Comparison of ENCODE assay signal across 22 cellular contexts in genomic region chr11:87603887-87604286, GRCh38.
"Had no signal": no experiment of that assay in that cellular context is flagged by ENCODE, and none has a peak within 500 bp of the region (broad histone marks: within the 10 kb centered on the region; RNA-seq: fewer than 3 reads in every experiment).

No MANE protein-coding gene starts in this region.

- H3K27ac Mint-ChIP-seq: activated B cell treated with CpG ODN at 0.5 μM for 24 hours; activated CD8-positive, alpha-beta T cell treated with anti-CD3 and anti-CD28 coated beads for 36 hours; activated T-helper 2 cell treated with anti-CD3 and anti-CD28 coated beads, Interferon-gamma antibody, Interleukin-2, Interleukin-4, amounts not matched to agents 10 μg/mL and 5 μg/mL and 100 μg/mL, durations not matched to agents 14 hours and 24 hours and 36 hours; endodermal cell; memory B cell; naive thymus-derived CD8-positive, alpha-beta T cell; stimulated activated naive B cell treated with anti-CD40 and anti-IgM and Interleukin-4, amounts not matched to agents 10 μg/mL and 1 μg/mL and 100 μg/mL, for 72 hours had no signal

- DNase-seq: activated B cell treated with CpG ODN at 0.5 μM for 24 hours; activated CD4-positive, alpha-beta T cell treated with anti-CD3 and anti-CD28 coated beads for 48 hours; activated CD8-positive, alpha-beta T cell treated with anti-CD3 and anti-CD28 coated beads for 36 hours; activated naive CD4-positive, alpha-beta T cell treated with Interleukin-2 at 50 U/mL for 16 hours; activated T-cell treated with anti-CD3 and anti-CD28 coated beads, Interleukin-2, amount 50 U/mL, for 1 hour; anterior cingulate cortex; endodermal cell; foreskin melanocyte; head of caudate nucleus; left ventricle myocardium inferior; mucosa of descending colon; naive thymus-derived CD8-positive, alpha-beta T cell; ovary; sigmoid colon; spleen; stimulated activated naive B cell treated with anti-CD40 and anti-IgM and Interleukin-4, amounts not matched to agents 10 μg/mL and 1 μg/mL and 100 μg/mL, for 72 hours; T-helper 1 cell; T-helper 9 cell; tibial artery had no signal

- H3K4me3 Mint-ChIP-seq: activated B cell treated with CpG ODN at 0.5 μM for 24 hours; activated CD8-positive, alpha-beta T cell treated with anti-CD3 and anti-CD28 coated beads for 36 hours; endodermal cell; memory B cell; naive thymus-derived CD8-positive, alpha-beta T cell; stimulated activated naive B cell treated with anti-CD40 and anti-IgM and Interleukin-4, amounts not matched to agents 10 μg/mL and 1 μg/mL and 100 μg/mL, for 72 hours had no signal

- H3K4me1 ChIP-seq: left ventricle myocardium inferior, sigmoid colon, spleen had no signal

- H3K27ac ChIP-seq: cardiac muscle cell, left ventricle myocardium inferior, ovary, sigmoid colon, spleen, tibial artery had no signal

- ATAC-seq: activated CD8-positive, alpha-beta T cell treated with anti-CD3 and anti-CD28 coated beads for 36 hours; mucosa of descending colon; naive thymus-derived CD8-positive, alpha-beta T cell; stimulated activated naive B cell treated with anti-CD40 and anti-IgM and Interleukin-4, amounts not matched to agents 10 μg/mL and 1 μg/mL and 100 μg/mL, for 72 hours had no signal

- H3K9me3 Mint-ChIP-seq: activated T-helper 2 cell treated with anti-CD3 and anti-CD28 coated beads, Interferon-gamma antibody, Interleukin-2, Interleukin-4, amounts not matched to agents 10 μg/mL and 5 μg/mL and 100 μg/mL, durations not matched to agents 14 hours and 24 hours and 36 hours; endodermal cell; stimulated activated naive B cell treated with anti-CD40 and anti-IgM and Interleukin-4, amounts not matched to agents 10 μg/mL and 1 μg/mL and 100 μg/mL, for 72 hours had no signal

- H3K9me3 ChIP-seq: left ventricle myocardium inferior, mucosa of descending colon, ovary, spleen, tibial artery had no signal

- H3K4me1 Mint-ChIP-seq: activated B cell treated with CpG ODN at 0.5 μM for 24 hours; endodermal cell; memory B cell; naive thymus-derived CD8-positive, alpha-beta T cell; stimulated activated naive B cell treated with anti-CD40 and anti-IgM and Interleukin-4, amounts not matched to agents 10 μg/mL and 1 μg/mL and 100 μg/mL, for 72 hours had no signal

- H3K4me3 ChIP-seq: cardiac muscle cell, left ventricle myocardium inferior, mucosa of descending colon, ovary, sigmoid colon, spleen, tibial artery had no signal

- H3K36me3 ChIP-seq: cardiac muscle cell, left ventricle myocardium inferior, ovary, sigmoid colon, spleen, tibial artery had no signal

- H3K36me3 Mint-ChIP-seq: memory B cell; naive thymus-derived CD8-positive, alpha-beta T cell; stimulated activated naive B cell treated with anti-CD40 and anti-IgM and Interleukin-4, amounts not matched to agents 10 μg/mL and 1 μg/mL and 100 μg/mL, for 72 hours had no signal

- H3K27me3 Mint-ChIP-seq: activated B cell treated with CpG ODN at 0.5 μM for 24 hours; activated CD8-positive, alpha-beta T cell treated with anti-CD3 and anti-CD28 coated beads for 36 hours; memory B cell; stimulated activated naive B cell treated with anti-CD40 and anti-IgM and Interleukin-4, amounts not matched to agents 10 μg/mL and 1 μg/mL and 100 μg/mL, for 72 hours had no signal

- H3K27me3 ChIP-seq: cardiac muscle cell, ovary, sigmoid colon, spleen, tibial artery had no signal
